15 cellular contexts compared by ENCODE assay signal in the genomic region with DNA sequence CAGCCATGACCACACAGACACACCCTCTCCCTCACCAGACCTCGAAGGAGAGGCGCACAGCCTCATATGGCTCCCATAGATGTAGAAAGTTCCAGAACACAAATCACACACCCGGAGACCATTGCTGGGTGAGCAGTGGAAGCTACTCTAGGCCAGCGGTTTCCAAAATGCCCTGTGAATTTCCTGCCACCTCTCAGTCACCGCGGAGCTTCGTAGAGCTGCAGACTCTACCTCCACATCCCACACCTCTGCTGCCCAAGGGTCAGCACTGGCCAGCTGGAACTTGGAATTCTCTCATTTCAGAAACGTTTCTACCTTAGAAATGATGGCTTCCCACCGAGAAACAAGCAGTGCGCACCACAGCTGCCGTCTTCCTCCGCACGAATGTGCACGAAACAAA.
"Had no signal": no experiment of that assay in that cellular context is flagged by ENCODE, and none has a peak within 500 bp of the region (broad histone marks: within the 10 kb centered on the region; RNA-seq: fewer than 3 reads in every experiment).

No MANE protein-coding gene starts in this region.

- H3K4me1 ChIP-seq: uterus had no signal

- ATAC-seq: activated CD8-positive, alpha-beta T cell treated with anti-CD3 and anti-CD28 coated beads for 36 hours; effector memory CD8-positive, alpha-beta T cell; left lobe of liver; right lobe of liver had no signal

- H3K4me3 ChIP-seq: right lobe of liver, thyroid gland, uterus had no signal

- H3K9me3 Mint-ChIP-seq: activated B cell treated with CpG ODN at 0.5 μM for 24 hours; activated CD4-positive, alpha-beta T cell treated with anti-CD3 and anti-CD28 coated beads, Interleukin-2, amount 10 ng/mL, durations not matched to agents 24 days and 14 days; activated CD8-positive, alpha-beta T cell treated with anti-CD3 and anti-CD28 coated beads for 36 hours; activated naive CD4-positive, alpha-beta T cell treated with anti-CD3 and anti-CD28 coated beads, Interleukin-2, amount 50 U/mL, for 24 hours; effector memory CD8-positive, alpha-beta T cell had no signal

- H3K27me3 ChIP-seq: right lobe of liver, thyroid gland, uterus had no signal

- H3K27ac Mint-ChIP-seq: activated B cell treated with CpG ODN at 0.5 μM for 24 hours; activated CD4-positive, alpha-beta T cell treated with anti-CD3 and anti-CD28 coated beads, Interleukin-2, amount 10 ng/mL, durations not matched to agents 24 days and 14 days; activated CD8-positive, alpha-beta T cell treated with anti-CD3 and anti-CD28 coated beads for 36 hours; activated naive CD4-positive, alpha-beta T cell treated with anti-CD3 and anti-CD28 coated beads, Interleukin-2, amount 50 U/mL, for 24 hours; dendritic cell treated with granulocyte-macrophage colony-stimulating factor and Interleukin-4, amounts not matched to agents 40 ng/mL and 50 ng/mL, for 4 days; effector memory CD8-positive, alpha-beta T cell had no signal

- H3K4me1 Mint-ChIP-seq: activated B cell treated with CpG ODN at 0.5 μM for 24 hours; activated CD4-positive, alpha-beta T cell treated with anti-CD3 and anti-CD28 coated beads, Interleukin-2, amount 10 ng/mL, durations not matched to agents 24 days and 14 days; activated naive CD4-positive, alpha-beta T cell treated with anti-CD3 and anti-CD28 coated beads, Interleukin-2, amount 50 U/mL, for 24 hours had no signal

- H3K27ac ChIP-seq: right lobe of liver, uterus had no signal

- H3K4me3 Mint-ChIP-seq: activated B cell treated with CpG ODN at 0.5 μM for 24 hours; activated CD4-positive, alpha-beta T cell treated with anti-CD3 and anti-CD28 coated beads, Interleukin-2, amount 10 ng/mL, durations not matched to agents 24 days and 14 days; activated CD8-positive, alpha-beta T cell treated with anti-CD3 and anti-CD28 coated beads for 36 hours; activated naive CD4-positive, alpha-beta T cell treated with anti-CD3 and anti-CD28 coated beads, Interleukin-2, amount 50 U/mL, for 24 hours; dendritic cell treated with granulocyte-macrophage colony-stimulating factor and Interleukin-4, amounts not matched to agents 40 ng/mL and 50 ng/mL, for 4 days; effector memory CD8-positive, alpha-beta T cell; neural crest cell had no signal

- H3K27me3 Mint-ChIP-seq: activated B cell treated with CpG ODN at 0.5 μM for 24 hours; activated CD4-positive, alpha-beta T cell treated with anti-CD3 and anti-CD28 coated beads, Interleukin-2, amount 10 ng/mL, durations not matched to agents 24 days and 14 days; activated CD8-positive, alpha-beta T cell treated with anti-CD3 and anti-CD28 coated beads for 36 hours; activated naive CD4-positive, alpha-beta T cell treated with anti-CD3 and anti-CD28 coated beads, Interleukin-2, amount 50 U/mL, for 24 hours had no signal

- H3K36me3 Mint-ChIP-seq: activated naive CD4-positive, alpha-beta T cell treated with anti-CD3 and anti-CD28 coated beads, Interleukin-2, amount 50 U/mL, for 24 hours had no signal

- H3K36me3 ChIP-seq: right lobe of liver, thyroid gland, uterus had no signal

- H3K9me3 ChIP-seq: right lobe of liver, thyroid gland, uterus had no signal

- DNase-seq: activated B cell treated with CpG ODN at 0.5 μM for 24 hours; activated CD4-positive, alpha-beta T cell treated with anti-CD3 and anti-CD28 coated beads, Interleukin-2, amount 10 ng/mL, durations not matched to agents 24 days and 14 days; activated CD8-positive, alpha-beta T cell treated with anti-CD3 and anti-CD28 coated beads for 36 hours; activated T-cell treated with anti-CD3 and anti-CD28 coated beads, Interleukin-2, amount 50 U/mL, for 1 hour; effector memory CD8-positive, alpha-beta T cell; mammary epithelial cell; stimulated activated naive CD4-positive, alpha-beta T cell treated with Interleukin-2 at 50 U/mL for 16 hours; T-helper 9 cell; thyroid gland had no signal
